Comparison of ENCODE assay signal across 8 cellular contexts in genomic region chr16:10895053-10895946, GRCh38. TPM values are rescaled to one million over a fixed set of nuclear protein-coding genes. Genes with fewer than 3 reads are reported as not detected.
DNase-seq lines count a peak whose midpoint lies in the region; ATAC-seq and TF ChIP-seq lines count a peak whose summit lies in the region.

No MANE protein-coding gene starts in this region.

- no peak for ATAC-seq in GM19351 (IDR thresholded peaks at IDR 0.05; ENCODE audit: unreplicated experiment)

- TF ChIP-seq CTCF in cardiac fibroblast (IDR thresholded peaks at IDR 0.05; ENCODE audit: low read depth, low read length) = no peak

- peak; percentile 43 for DNase-seq in ELR (ENCODE audit: low read depth)
- DNase-seq in MV-4-11 (lab: John Stamatoyannopoulos, UW) = peak; percentile 41
- DNase-seq in cardiac fibroblast (ENCODE audit: low read depth in 2 of 2) = peak; percentile 28 to 40
- DNase-seq in myocyte (ENCODE audit: low read depth) = peak; percentile 70
- DNase-seq in NCI-H748 (lab: John Stamatoyannopoulos, UW; ENCODE audit: unreplicated experiment) = no peak
- DNase-seq in ureter (ENCODE audit: low spot score) = no peak
- DNase-seq in C1 segment of cervical spinal cord (lab: John Stamatoyannopoulos, UW) = no peak

- no peak overlapping the region for H3K4me3 ChIP-seq in cardiac fibroblast (replicated peaks in 1 of 2; ENCODE audit: low read depth in 2 of 2, low read length in 2 of 2)

RNA-seq across cellular contexts. Expression of gene CIITA, which starts 18.3 kb away (rescaled TPM):
- under 0.01 and 0.03 TPM in 2 replicates for total RNA-seq in myocyte
- polyA plus RNA-seq in myocyte (2012) = 1.0 TPM
- total RNA-seq in ureter = 32.0 TPM

RNA-seq across cellular contexts. Expression of gene DEXI, which starts 47.0 kb away (rescaled TPM):
- total RNA-seq in myocyte = 63.8 and 75.2 TPM in 2 replicates
- polyA plus RNA-seq in myocyte (2012) = 49.9 TPM
- 33.9 TPM for total RNA-seq in ureter

RNA-seq across cellular contexts. Expression of gene CLEC16A, which starts 49.1 kb away (rescaled TPM):
- total RNA-seq in myocyte (20.7 and 23.8 TPM in 2 replicates), ureter (38.8 TPM)
- polyA plus RNA-seq in myocyte (2012) = 28.7 TPM

Comparison
In these comparisons a context has a peak if more than half of its experiments do, and no peak if none do; other contexts are left out.
1. DNase-seq: peak in ELR (single experiment), MV-4-11 (single experiment), cardiac fibroblast (2 of 2) and myocyte (single experiment); none in NCI-H748 (single experiment), ureter (single experiment) and C1 segment of cervical spinal cord (0 of 14).
2. RNA of gene CIITA, which starts 18.3 kb away (total RNA-seq): 32.0 TPM in ureter (single experiment); under 0.01 to 0.03 TPM in myocyte; every median in the first group is over 10 times any median in the second.